In the genomic region with DNA sequence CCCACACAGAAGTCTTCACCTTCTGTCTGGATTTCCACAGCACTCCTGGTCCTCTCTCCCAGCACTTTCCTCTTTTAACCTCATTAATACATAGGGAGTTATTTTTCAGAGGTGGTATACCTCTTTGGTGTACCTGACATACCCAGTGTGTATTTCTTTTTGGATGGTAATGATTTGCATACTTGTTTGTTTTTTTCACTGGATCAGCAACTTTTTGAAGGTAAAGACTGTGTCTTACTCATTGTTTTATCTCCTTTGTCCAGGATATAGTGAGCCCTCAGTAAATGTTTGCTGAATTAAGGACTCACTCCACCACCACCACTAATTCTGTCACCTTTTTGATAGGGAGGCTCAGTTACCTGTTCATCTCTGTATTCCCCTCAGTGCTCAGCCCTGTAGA, we compare ENCODE assay signal across 21 cellular contexts. TPM values are rescaled to one million over a fixed set of nuclear protein-coding genes. Genes with fewer than 3 reads are reported as not detected.
DNase-seq lines count a peak whose midpoint lies in the region; ATAC-seq and TF ChIP-seq lines count a peak whose summit lies in the region.
"Had no signal": no experiment of that assay in that cellular context is flagged by ENCODE, and none has a peak within 500 bp of the region (broad histone marks: within the 10 kb centered on the region; RNA-seq: fewer than 3 reads in every experiment).

No MANE protein-coding gene starts in this region.

- H3K4me3 ChIP-seq in CD8-positive, alpha-beta T cell (ENCODE audit: low read depth, low read length) = no peak overlapping the region
- H3K4me3 ChIP-seq in vagina = no peak overlapping the region
- H3K4me3 ChIP-seq: psoas muscle, tibial nerve had no signal

- intact Hi-C loops in activated CD4-positive, alpha-beta memory T cell treated with anti-CD3 and anti-CD28 coated beads for 36 hours (cut with micrococcal nuclease) = no loop called here
- intact Hi-C loops in CD8-positive, alpha-beta T cell (cut with DNase I, micrococcal nuclease) = no loop called here
- intact Hi-C loops in vagina (cut with DNase I) = no loop called here

- no peak for TF ChIP-seq CTCF in CD8-positive, alpha-beta T cell (IDR thresholded peaks at IDR 0.05)
- no peak for TF ChIP-seq CTCF in vagina (IDR thresholded peaks at IDR 0.05)

- no peaks in the 10 kb centered on the region for H3K27me3 ChIP-seq in CD8-positive, alpha-beta T cell (ENCODE audit: insufficient read depth, low read length)
- no peaks in the 10 kb centered on the region for H3K27me3 ChIP-seq in vagina
- H3K27me3 ChIP-seq: tibial nerve had no signal

- no peaks in the 10 kb centered on the region for H3K9me3 ChIP-seq in CD8-positive, alpha-beta T cell (ENCODE audit: low read length)
- H3K9me3 ChIP-seq in vagina = no peaks in the 10 kb centered on the region
- H3K9me3 ChIP-seq: psoas muscle, SK-N-SH, tibial nerve had no signal

- H3K27ac Mint-ChIP-seq in activated CD4-positive, alpha-beta memory T cell treated with anti-CD3 and anti-CD28 coated beads, Interleukin-2, amount 10 ng/mL, durations not matched to agents 7 days and 5 days = peak overlapping the region; percentile 46
- no peak overlapping the region for H3K27ac Mint-ChIP-seq in activated CD4-positive, alpha-beta memory T cell treated with anti-CD3 and anti-CD28 coated beads for 36 hours
- peak overlapping the region; percentile 56 for H3K27ac Mint-ChIP-seq in CD8-positive, alpha-beta T cell
- peak overlapping the region; percentile 85 for H3K27ac Mint-ChIP-seq in activated CD8-positive, alpha-beta T cell treated with anti-CD3 and anti-CD28 coated beads, Interleukin-2, amount 10 ng/mL, durations not matched to agents 7 days and 5 days
- peak overlapping the region; percentile 78 to 97 (median 94) for H3K27ac Mint-ChIP-seq in naive B cell
- H3K27ac Mint-ChIP-seq: nephron had no signal

- ATAC-seq in CD8-positive, alpha-beta T cell = no peak
- no peak for ATAC-seq in activated CD8-positive, alpha-beta T cell treated with anti-CD3 and anti-CD28 coated beads, Interleukin-2, amount 10 ng/mL, durations not matched to agents 7 days and 5 days
- no peak for ATAC-seq in naive B cell (ENCODE audit: low read depth in 2 of 2)
- ATAC-seq in HG02610 (IDR thresholded peaks at IDR 0.05; ENCODE audit: unreplicated experiment) = no peak
- ATAC-seq: psoas muscle had no signal

- no peak for DNase-seq in activated CD4-positive, alpha-beta memory T cell treated with anti-CD3 and anti-CD28 coated beads, Interleukin-2, amount 10 ng/mL, durations not matched to agents 7 days and 5 days
- no peak for DNase-seq in activated CD4-positive, alpha-beta memory T cell treated with anti-CD3 and anti-CD28 coated beads for 36 hours
- no peak for DNase-seq in CD8-positive, alpha-beta T cell
- DNase-seq in activated CD8-positive, alpha-beta T cell treated with anti-CD3 and anti-CD28 coated beads, Interleukin-2, amount 10 ng/mL, durations not matched to agents 7 days and 5 days = no peak
- DNase-seq in naive B cell (no peak), SHP77 treated with DMSO at 0.1 percent for 48 hours (lab: John Stamatoyannopoulos, UW) (no peak), vagina (ENCODE audit: extremely low spot score in 2 of 2) (no peak)
- DNase-seq: activated CD8-positive, alpha-beta memory T cell treated with anti-CD3 and anti-CD28 coated beads for 24 hours; activated effector memory CD4-positive, alpha-beta T cell treated with anti-CD3 and anti-CD28 coated beads, Interleukin-2, amount 50 U/mL, for 16 hours; DMS79 treated with DMSO at 0.1 percent for 48 hours; GOT3; kidney; mammary epithelial cell; NCI-H226; psoas muscle; SK-N-SH; stimulated activated CD4-positive, alpha-beta T cell treated with anti-CD3 and anti-CD28 coated beads, Interleukin-4, amount 100 ng/mL, for 4 hours had no signal

- peaks cover 67% of the 10 kb centered on the region for H3K36me3 ChIP-seq in CD8-positive, alpha-beta T cell (ENCODE audit: insufficient read depth, low read length)
- H3K36me3 ChIP-seq in vagina = peaks cover 0 to 90% of the 10 kb centered on the region in 2 donors

- H3K27me3 Mint-ChIP-seq in activated CD4-positive, alpha-beta memory T cell treated with anti-CD3 and anti-CD28 coated beads, Interleukin-2, amount 10 ng/mL, durations not matched to agents 7 days and 5 days = no peaks in the 10 kb centered on the region
- H3K27me3 Mint-ChIP-seq in activated CD4-positive, alpha-beta memory T cell treated with anti-CD3 and anti-CD28 coated beads for 36 hours = no peaks in the 10 kb centered on the region
- no peaks in the 10 kb centered on the region for H3K27me3 Mint-ChIP-seq in CD8-positive, alpha-beta T cell (ENCODE audit: low read depth)
- H3K27me3 Mint-ChIP-seq in activated CD8-positive, alpha-beta T cell treated with anti-CD3 and anti-CD28 coated beads, Interleukin-2, amount 10 ng/mL, durations not matched to agents 7 days and 5 days (ENCODE audit: low read depth) = no peaks in the 10 kb centered on the region
- H3K27me3 Mint-ChIP-seq in naive B cell = no peaks in the 10 kb centered on the region

- peaks cover 15% of the 10 kb centered on the region for H3K4me1 ChIP-seq in CD8-positive, alpha-beta T cell (ENCODE audit: insufficient read depth, low read length)
- no peaks in the 10 kb centered on the region for H3K4me1 ChIP-seq in vagina
- H3K4me1 ChIP-seq: psoas muscle, tibial nerve had no signal

- H3K4me3 Mint-ChIP-seq in activated CD4-positive, alpha-beta memory T cell treated with anti-CD3 and anti-CD28 coated beads, Interleukin-2, amount 10 ng/mL, durations not matched to agents 7 days and 5 days = no peak overlapping the region
- no peak overlapping the region for H3K4me3 Mint-ChIP-seq in activated CD4-positive, alpha-beta memory T cell treated with anti-CD3 and anti-CD28 coated beads for 36 hours
- peak overlapping the region; percentile 23 for H3K4me3 Mint-ChIP-seq in CD8-positive, alpha-beta T cell
- peak overlapping the region; percentile 19 for H3K4me3 Mint-ChIP-seq in activated CD8-positive, alpha-beta T cell treated with anti-CD3 and anti-CD28 coated beads, Interleukin-2, amount 10 ng/mL, durations not matched to agents 7 days and 5 days
- peak overlapping the region in 4 of 8 donors; percentile 62 to 79 (median 64) for H3K4me3 Mint-ChIP-seq in naive B cell
- H3K4me3 Mint-ChIP-seq: nephron had no signal

- H3K9me3 Mint-ChIP-seq in activated CD4-positive, alpha-beta memory T cell treated with anti-CD3 and anti-CD28 coated beads, Interleukin-2, amount 10 ng/mL, durations not matched to agents 7 days and 5 days = no peaks in the 10 kb centered on the region
- no peaks in the 10 kb centered on the region for H3K9me3 Mint-ChIP-seq in activated CD4-positive, alpha-beta memory T cell treated with anti-CD3 and anti-CD28 coated beads for 36 hours
- no peaks in the 10 kb centered on the region for H3K9me3 Mint-ChIP-seq in CD8-positive, alpha-beta T cell
- H3K9me3 Mint-ChIP-seq in activated CD8-positive, alpha-beta T cell treated with anti-CD3 and anti-CD28 coated beads, Interleukin-2, amount 10 ng/mL, durations not matched to agents 7 days and 5 days (ENCODE audit: insufficient read depth) = no peaks in the 10 kb centered on the region
- no peaks in the 10 kb centered on the region for H3K9me3 Mint-ChIP-seq in naive B cell
- H3K9me3 Mint-ChIP-seq: nephron had no signal

- H3K27ac ChIP-seq in CD8-positive, alpha-beta T cell (ENCODE audit: low read depth, low read length) = no peak overlapping the region
- no peak overlapping the region for H3K27ac ChIP-seq in vagina
- H3K27ac ChIP-seq: psoas muscle, tibial nerve had no signal

- TF ChIP-seq POLR2A in vagina (IDR thresholded peaks at IDR 0.05) = no peak

- peaks cover 23% of the 10 kb centered on the region for H3K4me1 Mint-ChIP-seq in activated CD4-positive, alpha-beta memory T cell treated with anti-CD3 and anti-CD28 coated beads, Interleukin-2, amount 10 ng/mL, durations not matched to agents 7 days and 5 days
- peaks cover 31% of the 10 kb centered on the region for H3K4me1 Mint-ChIP-seq in activated CD4-positive, alpha-beta memory T cell treated with anti-CD3 and anti-CD28 coated beads for 36 hours (ENCODE audit: low read depth)
- peaks cover 34% of the 10 kb centered on the region for H3K4me1 Mint-ChIP-seq in CD8-positive, alpha-beta T cell (ENCODE audit: low read depth)
- H3K4me1 Mint-ChIP-seq in activated CD8-positive, alpha-beta T cell treated with anti-CD3 and anti-CD28 coated beads, Interleukin-2, amount 10 ng/mL, durations not matched to agents 7 days and 5 days (ENCODE audit: low read depth) = peaks cover 29% of the 10 kb centered on the region
- peaks cover 22 to 30% (median 28%) of the 10 kb centered on the region in 3 donors for H3K4me1 Mint-ChIP-seq in naive B cell
- H3K4me1 Mint-ChIP-seq: nephron had no signal

- peaks cover 77% of the 10 kb centered on the region for H3K36me3 Mint-ChIP-seq in activated CD4-positive, alpha-beta memory T cell treated with anti-CD3 and anti-CD28 coated beads, Interleukin-2, amount 10 ng/mL, durations not matched to agents 7 days and 5 days (ENCODE audit: low read depth)
- peaks cover 57% of the 10 kb centered on the region for H3K36me3 Mint-ChIP-seq in activated CD4-positive, alpha-beta memory T cell treated with anti-CD3 and anti-CD28 coated beads for 36 hours
- peaks cover 85% of the 10 kb centered on the region for H3K36me3 Mint-ChIP-seq in CD8-positive, alpha-beta T cell
- H3K36me3 Mint-ChIP-seq in activated CD8-positive, alpha-beta T cell treated with anti-CD3 and anti-CD28 coated beads, Interleukin-2, amount 10 ng/mL, durations not matched to agents 7 days and 5 days (ENCODE audit: low read depth) = peaks cover 80% of the 10 kb centered on the region
- peaks cover 27 to 31% of the 10 kb centered on the region in 2 donors for H3K36me3 Mint-ChIP-seq in naive B cell

- POLR2A ChIA-PET in activated CD4-positive, alpha-beta memory T cell treated with anti-CD3 and anti-CD28 coated beads, Interleukin-2, amount 10 ng/mL, durations not matched to agents 7 days and 5 days (lab: Charles Lee) = no interaction called here
- POLR2A ChIA-PET in activated CD4-positive, alpha-beta memory T cell treated with anti-CD3 and anti-CD28 coated beads for 36 hours (lab: Charles Lee) = no interaction called here
- POLR2A ChIA-PET in CD8-positive, alpha-beta T cell (lab: Charles Lee) = no interaction called here
- POLR2A ChIA-PET in activated CD8-positive, alpha-beta T cell treated with anti-CD3 and anti-CD28 coated beads, Interleukin-2, amount 10 ng/mL, durations not matched to agents 7 days and 5 days (lab: Charles Lee) = no interaction called here

- CTCF ChIA-PET in activated CD4-positive, alpha-beta memory T cell treated with anti-CD3 and anti-CD28 coated beads, Interleukin-2, amount 10 ng/mL, durations not matched to agents 7 days and 5 days (lab: Charles Lee) = no interaction called here
- CTCF ChIA-PET in activated CD4-positive, alpha-beta memory T cell treated with anti-CD3 and anti-CD28 coated beads for 36 hours (lab: Charles Lee) = no interaction called here
- CTCF ChIA-PET in CD8-positive, alpha-beta T cell (lab: Charles Lee) = no interaction called here
- CTCF ChIA-PET in activated CD8-positive, alpha-beta T cell treated with anti-CD3 and anti-CD28 coated beads, Interleukin-2, amount 10 ng/mL, durations not matched to agents 7 days and 5 days (lab: Charles Lee) = no interaction called here

RNA-seq across cellular contexts. Expression of gene SACM1L, which starts 52.1 kb away (rescaled TPM):
- total RNA-seq in activated CD4-positive, alpha-beta memory T cell treated with anti-CD3 and anti-CD28 coated beads, Interleukin-2, amount 10 ng/mL, durations not matched to agents 7 days and 5 days = 100 to 1,000 TPM; 101 to 103 TPM
- total RNA-seq in activated CD4-positive, alpha-beta memory T cell treated with anti-CD3 and anti-CD28 coated beads for 36 hours = 10 to 100 TPM; 64.3 to 71.2 TPM
- 10 to 100 TPM; 54.4 to 56.7 TPM for total RNA-seq in CD8-positive, alpha-beta T cell
- 10 to 100 TPM; 89.8 to 96.4 TPM for total RNA-seq in activated CD8-positive, alpha-beta T cell treated with anti-CD3 and anti-CD28 coated beads, Interleukin-2, amount 10 ng/mL, durations not matched to agents 7 days and 5 days
- 10 to 100 TPM in 4 of 6 donors, 1 to 10 TPM in 2; 7.3 to 19.2 (median 15.4) TPM for polyA plus RNA-seq in naive B cell (ENCODE audit: low read depth in 6 of 6)
- 32.7 TPM for total RNA-seq in vagina

RNA-seq across cellular contexts. Expression of gene SLC6A20, which starts 55.1 kb away (rescaled TPM):
- not detected for total RNA-seq in activated CD4-positive, alpha-beta memory T cell treated with anti-CD3 and anti-CD28 coated beads, Interleukin-2, amount 10 ng/mL, durations not matched to agents 7 days and 5 days
- not detected for total RNA-seq in activated CD4-positive, alpha-beta memory T cell treated with anti-CD3 and anti-CD28 coated beads for 36 hours
- under 1 TPM in 1 of 2 experiments, not detected in 1; 0.11 TPM for total RNA-seq in CD8-positive, alpha-beta T cell
- not detected for total RNA-seq in activated CD8-positive, alpha-beta T cell treated with anti-CD3 and anti-CD28 coated beads, Interleukin-2, amount 10 ng/mL, durations not matched to agents 7 days and 5 days
- polyA plus RNA-seq in naive B cell (ENCODE audit: low read depth in 6 of 6) = under 1 TPM in 1 of 6 donors, not detected in 5; 0.93 TPM
- 2.9 TPM for total RNA-seq in vagina
- total RNA-seq: A673 had no signal
- polyA plus RNA-seq: SK-N-SH had no signal

Comparison
In these comparisons a context has a peak if more than half of its experiments do, and no peak if none do; other contexts are left out.
1. H3K4me3 Mint-ChIP-seq: peak in CD8-positive, alpha-beta T cell (single experiment) and activated CD8-positive, alpha-beta T cell treated with anti-CD3 and anti-CD28 coated beads, Interleukin-2, amount 10 ng/mL, durations not matched to agents 7 days and 5 days (single experiment); none in activated CD4-positive, alpha-beta memory T cell treated with anti-CD3 and anti-CD28 coated beads, Interleukin-2, amount 10 ng/mL, durations not matched to agents 7 days and 5 days (single experiment) and activated CD4-positive, alpha-beta memory T cell treated with anti-CD3 and anti-CD28 coated beads for 36 hours (single experiment).